20 cellular contexts compared by ENCODE assay signal in genomic region chr4:122662701-122663100, GRCh38. TPM values are rescaled to one million over a fixed set of nuclear protein-coding genes. Genes with fewer than 3 reads are reported as not detected.
"Had no signal": no experiment of that assay in that cellular context is flagged by ENCODE, and none has a peak within 500 bp of the region (broad histone marks: within the 10 kb centered on the region; RNA-seq: fewer than 3 reads in every experiment).

No MANE protein-coding gene starts in this region.

- DNase-seq: activated CD8-positive, alpha-beta memory T cell treated with anti-CD3 and anti-CD28 coated beads for 24 hours; activated effector memory CD4-positive, alpha-beta T cell treated with Interleukin-2 at 50 U/mL for 16 hours; effector memory CD4-positive, alpha-beta T cell; heart left ventricle; left colon; midbrain; right lobe of liver; stimulated activated naive CD8-positive, alpha-beta T cell treated with anti-CD3 and anti-CD28 coated beads, Interleukin-15, amount 100 ng/mL, for 72 hours; T-helper 9 cell; testis; upper lobe of right lung had no signal

- H3K9me3 Mint-ChIP-seq: dendritic cell treated with granulocyte-macrophage colony-stimulating factor and Interleukin-4, amounts not matched to agents 40 ng/mL and 50 ng/mL, for 4 days; neural progenitor cell had no signal

- H3K9me3 ChIP-seq: ascending aorta, breast epithelium, heart left ventricle, right lobe of liver, testis, upper lobe of right lung had no signal

- H2AFZ ChIP-seq: neural progenitor cell had no signal

- H3K4me3 ChIP-seq: ascending aorta, breast epithelium, heart left ventricle, lung, neural progenitor cell, right lobe of liver, testis, upper lobe of right lung had no signal

- H3K4me1 Mint-ChIP-seq: neural progenitor cell had no signal

- H3K4me2 ChIP-seq: neural progenitor cell had no signal

- H3K27ac Mint-ChIP-seq: dendritic cell treated with granulocyte-macrophage colony-stimulating factor and Interleukin-4, amounts not matched to agents 40 ng/mL and 50 ng/mL, for 4 days; neural progenitor cell had no signal

- H3K4me1 ChIP-seq: breast epithelium, heart left ventricle, neural progenitor cell, right lobe of liver had no signal

- H3K27ac ChIP-seq: ascending aorta, breast epithelium, heart left ventricle, neural progenitor cell, right lobe of liver, testis, upper lobe of right lung had no signal

- H3K27me3 Mint-ChIP-seq: dendritic cell treated with granulocyte-macrophage colony-stimulating factor and Interleukin-4, amounts not matched to agents 40 ng/mL and 50 ng/mL, for 4 days had no signal

- H3K9ac ChIP-seq: neural progenitor cell had no signal

- H3K4me3 Mint-ChIP-seq: dendritic cell treated with granulocyte-macrophage colony-stimulating factor and Interleukin-4, amounts not matched to agents 40 ng/mL and 50 ng/mL, for 4 days; neural progenitor cell had no signal

- H3K27me3 ChIP-seq: ascending aorta, breast epithelium, neural progenitor cell, right lobe of liver, testis, upper lobe of right lung had no signal

- H3K36me3 Mint-ChIP-seq: neural progenitor cell had no signal

- H3K36me3 ChIP-seq: ascending aorta, breast epithelium, heart left ventricle, neural progenitor cell, right lobe of liver, upper lobe of right lung had no signal

RNA-seq across cellular contexts. Expression of gene IL21, which starts 41.8 kb away (rescaled TPM):
- total RNA-seq: ascending aorta, breast epithelium, cerebellum, frontal cortex, heart left ventricle, left colon, osteocyte, pulmonary artery endothelial cell, right lobe of liver, testis, upper lobe of right lung had no signal
- polyA plus RNA-seq: heart left ventricle had no signal
